ENCODE assay signal across 1 cellular context in genomic region chr19:3458595-3459284, GRCh38.
TF ChIP-seq lines count a peak whose summit lies in the region.

No MANE protein-coding gene starts in this region.

TF ChIP-seq in H1, 55 proteins besides CTCF, POLR2A, EP300 and RAD21:
- TF ChIP-seq MAFK (IDR thresholded peaks at IDR 0.05; ENCODE audit: low read depth, low read length) = peak; percentile 87
- no peak for TF ChIP-seq SIN3A (conservative IDR thresholded peaks at IDR 0.05 in 1 of 2, IDR thresholded peaks at IDR 0.05 in 1 of 2; ENCODE audit: low read depth in 1 of 2, low read length in 2 of 2)
- TF ChIP-seq TCF12 (IDR thresholded peaks at IDR 0.05; ENCODE audit: low read depth, low read length) = no peak
- TF ChIP-seq KDM1A (IDR thresholded peaks at IDR 0.05; ENCODE audit: borderline replicate concordance, low read length) = peak; percentile 97
- TF ChIP-seq TEAD4 (IDR thresholded peaks at IDR 0.05; ENCODE audit: low read depth, low read length) = peak; percentile 37; the same call in 1 of the 2 replicates
- no peak for TF ChIP-seq RFX5 (IDR thresholded peaks at IDR 0.05; ENCODE audit: borderline replicate concordance, low read depth, low read length)
- no peak for TF ChIP-seq SIX5 (IDR thresholded peaks at IDR 0.05; ENCODE audit: low read depth, low read length)
- TF ChIP-seq HDAC2 (IDR thresholded peaks at IDR 0.05; ENCODE audit: borderline replicate concordance in 1 of 2, low read depth in 2 of 2, low read length in 2 of 2) = peak in 1 of 2 experiments; percentile 82; a peak in 1 of 4 replicates
- no peak for TF ChIP-seq CHD1 (IDR thresholded peaks at IDR 0.05; ENCODE audit: low read depth, low read length)
- TF ChIP-seq EZH2 (IDR thresholded peaks at IDR 0.05; ENCODE audit: low read depth, low read length, severe bottlenecking) = peak; percentile 31
- TF ChIP-seq USF2 (IDR thresholded peaks at IDR 0.05; ENCODE audit: low read length) = no peak
- TF ChIP-seq HDAC6 (IDR thresholded peaks at IDR 0.05; ENCODE audit: low read depth, low read length) = no peak
- TF ChIP-seq TAF7 (optimal IDR thresholded peaks at IDR 0.05; ENCODE audit: borderline replicate concordance, low read depth, low read length) = no peak
- TF ChIP-seq CTBP2 (IDR thresholded peaks at IDR 0.05; ENCODE audit: borderline replicate concordance, insufficient read depth, insufficient read length, low read length) = peak; percentile 54
